2 cellular contexts compared by ENCODE assay signal in genomic region chr21:33558777-33559421, GRCh38.
TF ChIP-seq lines count a peak whose summit lies in the region.

No MANE protein-coding gene starts in this region.

TF ChIP-seq in GM23338, 12 proteins besides CTCF, POLR2A, EP300 and RAD21:
- TF ChIP-seq CREB1 (CRISPR knock-in tag; IDR thresholded peaks at IDR 0.05; ENCODE audit: low read depth) (no peak), POLR2AphosphoS5 (IDR thresholded peaks at IDR 0.05; ENCODE audit: low read depth) (no peak), NANOG (IDR thresholded peaks at IDR 0.05; ENCODE audit: borderline replicate concordance) (no peak), REST (IDR thresholded peaks at IDR 0.05; ENCODE audit: unreplicated experiment) (no peak), JUNB (IDR thresholded peaks at IDR 0.05; ENCODE audit: unreplicated experiment) (no peak)

TF ChIP-seq in K562, 482 proteins besides CTCF, POLR2A, EP300 and RAD21:
- TF ChIP-seq CEBPG (CRISPR knock-in tag; IDR thresholded peaks at IDR 0.05) (no peak), CEBPG (tag; conservative IDR thresholded peaks at IDR 0.05 in 1 of 2, IDR thresholded peaks at IDR 0.05 in 1 of 2) (peak; percentile 60 to 75), ATF3 (IDR thresholded peaks at IDR 0.05) (peak; percentile 81), ATF3 (CRISPR knock-in tag; conservative IDR thresholded peaks at IDR 0.05) (no peak), ZNF384 (IDR thresholded peaks at IDR 0.05; ENCODE audit: low read depth, low read length) (0 out of 2 replicates have a peak, but pooled peaks have one; percentile 31), HNRNPK (IDR thresholded peaks at IDR 0.05; ENCODE audit: low read depth, low read length, poor library complexity, severe bottlenecking) (no peak), GTF2E2 (tag; IDR thresholded peaks at IDR 0.05) (peak; percentile 42; the same call in 1 of the 2 replicates), TFE3 (CRISPR knock-in tag; IDR thresholded peaks at IDR 0.05) (no peak), POLR2H (tag; IDR thresholded peaks at IDR 0.05; ENCODE audit: low read depth) (0 out of 2 replicates have a peak, but pooled peaks have one; percentile 17), ADNP (tag; IDR thresholded peaks at IDR 0.05) (peak; percentile 40; the same call in 1 of the 2 replicates), HMGXB4 (CRISPR knock-in tag; IDR thresholded peaks at IDR 0.05) (no peak), THAP7 (CRISPR knock-in tag; IDR thresholded peaks at IDR 0.05) (no peak), PRPF4 (IDR thresholded peaks at IDR 0.05; ENCODE audit: insufficient read depth, low read depth, low read length, poor library complexity, severe bottlenecking) (no peak), ZNF316 (IDR thresholded peaks at IDR 0.05) (peak; percentile 70; the same call in 1 of the 2 replicates), ZKSCAN1 (IDR thresholded peaks at IDR 0.05; ENCODE audit: low read depth, low read length) (peak; percentile 97), TOE1 (IDR thresholded peaks at IDR 0.05; ENCODE audit: borderline replicate concordance) (no peak), TOE1 (CRISPR knock-in tag; IDR thresholded peaks at IDR 0.05; ENCODE audit: borderline replicate concordance, low read depth) (no peak)
